In genomic region chr6:35086636-35087360, GRCh38 we compare ENCODE assay signal across 25 cellular contexts. TPM values are rescaled to one million over a fixed set of nuclear protein-coding genes. Genes with fewer than 3 reads are reported as not detected.
DNase-seq lines count a peak whose midpoint lies in the region; ATAC-seq and TF ChIP-seq lines count a peak whose summit lies in the region.
"Had no signal": no experiment of that assay in that cellular context is flagged by ENCODE, and none has a peak within 500 bp of the region (broad histone marks: within the 10 kb centered on the region; RNA-seq: fewer than 3 reads in every experiment).

No MANE protein-coding gene starts in this region.

- H3K36me3 ChIP-seq in breast epithelium, result no peaks in the 10 kb centered on the region
- no peaks in the 10 kb centered on the region for H3K36me3 ChIP-seq in smooth muscle cell (ENCODE audit: low read depth)

- no peak for TF ChIP-seq POLR2A in breast epithelium (IDR thresholded peaks at IDR 0.05)

- CTCF ChIA-PET in MCF 10A (lab: Yijun Ruan, JAX), result interaction anchor here (0.8 to 1.2 kb wide), 2 partner anchors 51 to 53 kb away, joined by 3 read pairs; no protein-coding TSS in a partner anchor

- H2AFZ ChIP-seq in smooth muscle cell (ENCODE audit: low read depth), result no peak overlapping the region

- no peak for DNase-seq in breast epithelium (ENCODE audit: low spot score in 2 of 2)
- no peak for DNase-seq in MCF 10A (ENCODE audit: unreplicated experiment)
- DNase-seq in ecto neural progenitor cell (ENCODE audit: low spot score), result peak; percentile 34
- DNase-seq in neural crest cell (ENCODE audit: low read depth, low spot score), result no peak
- DNase-seq in ureter (ENCODE audit: low spot score), result peak; percentile 36
- DNase-seq in smooth muscle cell (lab: John Stamatoyannopoulos, UW; ENCODE audit: unreplicated experiment), result no peak
- DNase-seq in kidney tubule cell (ENCODE audit: low spot score), result no peak
- DNase-seq: activated B cell treated with CpG ODN at 0.5 μM for 24 hours; activated CD8-positive, alpha-beta T cell treated with anti-CD3 and anti-CD28 coated beads for 36 hours; MG63; NCI-H146; NCI-H748 treated with DMSO at 0.1 percent for 48 hours; stimulated activated CD4-positive, alpha-beta T cell treated with anti-CD3 and anti-CD28 coated beads, Interleukin-1b, Interleukin-23, amount 100 ng/mL, for 48 hours; stimulated activated naive CD8-positive, alpha-beta T cell treated with anti-CD3 and anti-CD28 coated beads, Interleukin-15, amount 100 ng/mL, for 72 hours had no signal

- peaks cover 0 to 6% of the 10 kb centered on the region in 2 donors for H3K4me1 ChIP-seq in breast epithelium
- peaks cover 5% of the 10 kb centered on the region for H3K4me1 ChIP-seq in smooth muscle cell (ENCODE audit: low read depth)

- BruUV-seq in MCF 10A (replicated peaks; lab: Mats Ljungman, UMichigan), result no TSS peak

- H3K79me2 ChIP-seq in smooth muscle cell (ENCODE audit: low read depth), result no peaks in the 10 kb centered on the region

- H3K27me3 Mint-ChIP-seq in MCF 10A (ENCODE audit: insufficient read depth, unreplicated experiment) (no peaks in the 10 kb centered on the region), neural crest cell (ENCODE audit: low read depth) (no peaks in the 10 kb centered on the region)
- H3K27me3 Mint-ChIP-seq: activated B cell treated with CpG ODN at 0.5 μM for 24 hours; activated CD8-positive, alpha-beta T cell treated with anti-CD3 and anti-CD28 coated beads for 36 hours; stimulated activated naive CD8-positive, alpha-beta T cell treated with anti-CD3 and anti-CD28 coated beads, Interleukin-15, amount 100 ng/mL, for 72 hours had no signal

- H3K9me3 ChIP-seq in breast epithelium (no peaks in the 10 kb centered on the region), smooth muscle cell (replicated peaks; ENCODE audit: low read depth) (no peaks in the 10 kb centered on the region)
- H3K9me3 ChIP-seq: MG63 had no signal

- no peaks in the 10 kb centered on the region for H4K20me1 ChIP-seq in smooth muscle cell (ENCODE audit: low read depth)

- POLR2A ChIA-PET in MCF 10A (lab: Yijun Ruan, JAX), result interaction anchor here (0.7 kb wide), 1 partner anchor 60 kb away, joined by 3 read pairs; no protein-coding TSS in a partner anchor

- H3K27ac Mint-ChIP-seq in MCF 10A (ENCODE audit: low read depth, unreplicated experiment), result no peak overlapping the region
- H3K27ac Mint-ChIP-seq in neural crest cell (ENCODE audit: unreplicated experiment), result peak overlapping the region; percentile 57
- H3K27ac Mint-ChIP-seq: activated B cell treated with CpG ODN at 0.5 μM for 24 hours; activated CD8-positive, alpha-beta T cell treated with anti-CD3 and anti-CD28 coated beads for 36 hours; activated T-helper 1 cell treated with anti-CD3 and anti-CD28 coated beads, Interleukin-12 subunit alpha, Interleukin-12 subunit beta, Interleukin-2, Interleukin-4 antibody, amounts not matched to agents 30 ng/mL and 10 ng/mL and 1 ng/mL, durations not matched to agents 14 hours and 24 hours and 36 hours; stimulated activated naive CD8-positive, alpha-beta T cell treated with anti-CD3 and anti-CD28 coated beads, Interleukin-15, amount 100 ng/mL, for 72 hours had no signal

- H3K4me2 ChIP-seq in smooth muscle cell, result no peak overlapping the region

- WGBS in smooth muscle cell (ENCODE audit: low lambda C conversion rate), result 92% methylated on average over 12 of the region's 12 CpGs

- H3K9ac ChIP-seq in smooth muscle cell (ENCODE audit: low read depth), result no peak overlapping the region

- peak overlapping the region; percentile 72 to 86 for H3K27ac ChIP-seq in breast epithelium
- H3K27ac ChIP-seq in smooth muscle cell (ENCODE audit: low read depth), result no peak overlapping the region
- H3K27ac ChIP-seq: dorsolateral prefrontal cortex had no signal

- H3K9me3 Mint-ChIP-seq in MCF 10A (ENCODE audit: unreplicated experiment) (no peaks in the 10 kb centered on the region), neural crest cell (no peaks in the 10 kb centered on the region)
- H3K9me3 Mint-ChIP-seq: activated B cell treated with CpG ODN at 0.5 μM for 24 hours; activated CD8-positive, alpha-beta T cell treated with anti-CD3 and anti-CD28 coated beads for 36 hours; activated T-helper 1 cell treated with anti-CD3 and anti-CD28 coated beads, Interleukin-12 subunit alpha, Interleukin-12 subunit beta, Interleukin-2, Interleukin-4 antibody, amounts not matched to agents 30 ng/mL and 10 ng/mL and 1 ng/mL, durations not matched to agents 14 hours and 24 hours and 36 hours; IgD-negative memory B cell; stimulated activated naive CD8-positive, alpha-beta T cell treated with anti-CD3 and anti-CD28 coated beads, Interleukin-15, amount 100 ng/mL, for 72 hours had no signal

- H3K4me1 Mint-ChIP-seq in MCF 10A (ENCODE audit: insufficient read depth, unreplicated experiment) (peaks cover 4% of the 10 kb centered on the region), neural crest cell (peaks cover 8% of the 10 kb centered on the region)
- H3K4me1 Mint-ChIP-seq: activated B cell treated with CpG ODN at 0.5 μM for 24 hours; IgD-negative memory B cell; stimulated activated naive CD8-positive, alpha-beta T cell treated with anti-CD3 and anti-CD28 coated beads, Interleukin-15, amount 100 ng/mL, for 72 hours had no signal

- H3K27me3 ChIP-seq in breast epithelium (no peaks in the 10 kb centered on the region), smooth muscle cell (ENCODE audit: low read depth) (no peaks in the 10 kb centered on the region)
- H3K27me3 ChIP-seq: dorsolateral prefrontal cortex, MG63 had no signal

- no peak for TF ChIP-seq CTCF in breast epithelium (IDR thresholded peaks at IDR 0.05)
- no peak for TF ChIP-seq CTCF in MCF 10A (IDR thresholded peaks at IDR 0.05; ENCODE audit: unreplicated experiment)
- no peak for TF ChIP-seq CTCF in neural crest cell (conservative IDR thresholded peaks at IDR 0.05)
- TF ChIP-seq CTCF in smooth muscle cell (IDR thresholded peaks at IDR 0.05; ENCODE audit: borderline replicate concordance, insufficient read depth, poor library complexity, severe bottlenecking), result no peak

- H3K4me3 ChIP-seq in breast epithelium, result no peak overlapping the region
- H3K4me3 ChIP-seq in smooth muscle cell, result no peak overlapping the region
- H3K4me3 ChIP-seq: dorsolateral prefrontal cortex, MG63 had no signal

- intact Hi-C loops in breast epithelium (cut with DNase I; ENCODE audit: low total_unique reads) (no loop called here), MCF 10A (cut with micrococcal nuclease) (no loop called here)

- H3F3A ChIP-seq in smooth muscle cell (ENCODE audit: low read depth), result peaks cover 7% of the 10 kb centered on the region

- H3K36me3 Mint-ChIP-seq in MCF 10A (ENCODE audit: insufficient read depth, unreplicated experiment), result peaks cover 29% of the 10 kb centered on the region
- H3K36me3 Mint-ChIP-seq in neural crest cell (ENCODE audit: low read depth), result no peaks in the 10 kb centered on the region

- no peak for ATAC-seq in HG03045 (IDR thresholded peaks at IDR 0.05; ENCODE audit: unreplicated experiment)
- ATAC-seq: activated CD8-positive, alpha-beta T cell treated with anti-CD3 and anti-CD28 coated beads for 36 hours; sciatic nerve; stimulated activated naive CD8-positive, alpha-beta T cell treated with anti-CD3 and anti-CD28 coated beads, Interleukin-15, amount 100 ng/mL, for 72 hours had no signal

- H3K4me3 Mint-ChIP-seq in MCF 10A (ENCODE audit: unreplicated experiment), result no peak overlapping the region
- no peak overlapping the region for H3K4me3 Mint-ChIP-seq in neural crest cell
- H3K4me3 Mint-ChIP-seq: activated B cell treated with CpG ODN at 0.5 μM for 24 hours; activated CD8-positive, alpha-beta T cell treated with anti-CD3 and anti-CD28 coated beads for 36 hours; activated T-helper 1 cell treated with anti-CD3 and anti-CD28 coated beads, Interleukin-12 subunit alpha, Interleukin-12 subunit beta, Interleukin-2, Interleukin-4 antibody, amounts not matched to agents 30 ng/mL and 10 ng/mL and 1 ng/mL, durations not matched to agents 14 hours and 24 hours and 36 hours; CD14-positive monocyte; IgD-negative memory B cell; stimulated activated naive CD8-positive, alpha-beta T cell treated with anti-CD3 and anti-CD28 coated beads, Interleukin-15, amount 100 ng/mL, for 72 hours had no signal

RNA-seq across cellular contexts. Expression of gene TCP11, which starts 54.3 kb away (rescaled TPM):
- under 1 TPM in 2 of 3 donors, not detected in 1; 0.32 to 0.66 TPM for total RNA-seq in breast epithelium
- not detected in 2 replicates for total RNA-seq in MCF 10A (2022)
- not detected in 2 replicates for total RNA-seq in neural crest cell
- total RNA-seq in ureter, result not detected
- total RNA-seq in smooth muscle cell, result 0.40 TPM in 1 of 2 replicates, not detected in the other
- polyA plus RNA-seq in smooth muscle cell, result 0.64 TPM in 1 of 2 replicates, not detected in the other
- total RNA-seq: activated B cell treated with CpG ODN at 0.5 μM for 24 hours; activated CD8-positive, alpha-beta T cell treated with anti-CD3 and anti-CD28 coated beads for 36 hours; activated T-helper 1 cell treated with anti-CD3 and anti-CD28 coated beads, Interleukin-12 subunit alpha, Interleukin-12 subunit beta, Interleukin-2, Interleukin-4 antibody, amounts not matched to agents 30 ng/mL and 10 ng/mL and 1 ng/mL, durations not matched to agents 14 hours and 24 hours and 36 hours; bronchial epithelial cell; epithelial cell of proximal tubule; OCI-LY7; omental fat pad; sciatic nerve; T-helper 2 cell treated with Interferon-gamma antibody and Interleukin-4, amounts not matched to agents 100 ng/mL and 5 ng/mL, for 36 hours had no signal
- polyA plus RNA-seq: CD14-positive monocyte, IgD-negative memory B cell had no signal

Comparison
In these comparisons a context has a peak if more than half of its experiments do, and no peak if none do; other contexts are left out.
1. DNase-seq: peak in ecto neural progenitor cell (single experiment) and ureter (single experiment); none in breast epithelium (0 of 2), MCF 10A (single experiment), neural crest cell (single experiment), smooth muscle cell (single experiment) and kidney tubule cell (single experiment).